In genomic region chr7:149495785-149496641, GRCh38 we compare ENCODE assay signal across 8 cellular contexts. TPM values are rescaled to one million over a fixed set of nuclear protein-coding genes. Genes with fewer than 3 reads are reported as not detected.
DNase-seq lines count a peak whose midpoint lies in the region; ATAC-seq, FAIRE-seq and TF ChIP-seq lines count a peak whose summit lies in the region.

No MANE protein-coding gene starts in this region.

- peak; percentile 36 for FAIRE-seq in GM12892 (lab: Jason Lieb, UNC)

- peaks cover 0 to 38% (median 11%) of the 10 kb centered on the region in 3 donors for H3K36me3 Mint-ChIP-seq in naive thymus-derived CD8-positive, alpha-beta T cell

- no peaks in the 10 kb centered on the region for H3K27me3 Mint-ChIP-seq in naive thymus-derived CD8-positive, alpha-beta T cell

- peaks cover 16 to 40% (median 34%) of the 10 kb centered on the region in 4 donors for H3K4me1 Mint-ChIP-seq in naive thymus-derived CD8-positive, alpha-beta T cell

- no peak for ATAC-seq in naive thymus-derived CD8-positive, alpha-beta T cell
- no peak for ATAC-seq in GM21619 (IDR thresholded peaks at IDR 0.05; ENCODE audit: unreplicated experiment)
- no peak for ATAC-seq in GM18498 (IDR thresholded peaks at IDR 0.05; ENCODE audit: unreplicated experiment)

- POLR2A ChIA-PET in naive thymus-derived CD8-positive, alpha-beta T cell (lab: Charles Lee), result interaction anchor here (0.6 to 2.5 kb wide), 5 partner anchors 35 to 724 kb away, joined by 3 to 13 read pairs (median 4); partner anchors contain the start of genes ZNF777 and ZNF783

- H3K27ac ChIP-seq in 22Rv1, result peak overlapping the region; percentile 73; the same call in 1 of the 2 replicates

- H3K9me3 Mint-ChIP-seq in naive thymus-derived CD8-positive, alpha-beta T cell, result no peaks in the 10 kb centered on the region

- DNase-seq in GM12892 (ENCODE audit: insufficient read length) (no peak), SK-MEL-5 (ENCODE audit: low read depth, low spot score) (peak; percentile 42), erythroblast (lab: John Stamatoyannopoulos, UW) (peak; percentile 81 to 88), GDM1 (lab: John Stamatoyannopoulos, UW) (no peak)
- no peak for DNase-seq in naive thymus-derived CD8-positive, alpha-beta T cell

- in situ Hi-C loops in SK-MEL-5 (cut with HindIII; ENCODE audit: low pct_unique_long_range_greater_than_20kb, low sequenced_read_pairs), result no loop called here

- no peak for TF ChIP-seq CTCF in 22Rv1 (IDR thresholded peaks at IDR 0.05)

- H3K4me3 Mint-ChIP-seq in naive thymus-derived CD8-positive, alpha-beta T cell, result peak overlapping the region; percentile 91 to 99 (median 96)

- TF ChIP-seq POLR2A in GM12892 (IDR thresholded peaks at IDR 0.05; ENCODE audit: low read depth, low read length), result no peak
- peak; percentile 45 for TF ChIP-seq POLR2A in erythroblast (IDR thresholded peaks at IDR 0.05; ENCODE audit: low read length)

- peak overlapping the region in 9 of 10 donors; percentile 57 to 98 (median 94) for H3K27ac Mint-ChIP-seq in naive thymus-derived CD8-positive, alpha-beta T cell

RNA-seq across cellular contexts. Expression of gene ZNF746, which starts 1.6 kb away (rescaled TPM):
- 4.7 TPM for polyA plus RNA-seq in GM12892 (2012; ENCODE audit: missing spikeins)
- 18.3 and 19.8 TPM in 2 replicates for total RNA-seq in SK-MEL-5 (2014; rRNA removed; shearing (Covaris generic))
- polyA plus RNA-seq in SK-MEL-5 (2015; cell fraction: cytosol; rRNA removed), result 24.4 and 30.2 TPM in 2 replicates
- 25.9 and 29.2 TPM in 2 replicates for polyA plus RNA-seq in SK-MEL-5 (2015; cell fraction: nucleus; rRNA removed)
- 10 to 100 TPM; 24.4 to 26.0 TPM for total RNA-seq in naive thymus-derived CD8-positive, alpha-beta T cell
- 10 to 100 TPM in 1 of 3 donors, 1 to 10 TPM in 2; 5.9 to 10.9 (median 7.2) TPM for polyA plus RNA-seq in naive thymus-derived CD8-positive, alpha-beta T cell

RNA-seq across cellular contexts. Expression of gene ZNF777, which starts 35.2 kb away (rescaled TPM):
- 2.8 TPM for polyA plus RNA-seq in GM12892 (2012; ENCODE audit: missing spikeins)
- total RNA-seq in SK-MEL-5 (2014; rRNA removed; shearing (Covaris generic)), result 5.4 and 6.1 TPM in 2 replicates
- 16.4 and 20.6 TPM in 2 replicates for polyA plus RNA-seq in SK-MEL-5 (2015; cell fraction: cytosol; rRNA removed)
- polyA plus RNA-seq in SK-MEL-5 (2015; cell fraction: nucleus; rRNA removed), result 4.2 and 4.3 TPM in 2 replicates
- total RNA-seq in naive thymus-derived CD8-positive, alpha-beta T cell, result 10 to 100 TPM; 18.1 to 18.9 TPM
- 1 to 10 TPM; 1.1 to 3.6 (median 1.9) TPM for polyA plus RNA-seq in naive thymus-derived CD8-positive, alpha-beta T cell

Comparison
In these comparisons a context has a peak if more than half of its experiments do, and no peak if none do; other contexts are left out.
1. DNase-seq: peak in SK-MEL-5 (single experiment) and erythroblast (2 of 2); none in GM12892 (single experiment), naive thymus-derived CD8-positive, alpha-beta T cell (0 of 10) and GDM1 (single experiment).